In the genomic region with DNA sequence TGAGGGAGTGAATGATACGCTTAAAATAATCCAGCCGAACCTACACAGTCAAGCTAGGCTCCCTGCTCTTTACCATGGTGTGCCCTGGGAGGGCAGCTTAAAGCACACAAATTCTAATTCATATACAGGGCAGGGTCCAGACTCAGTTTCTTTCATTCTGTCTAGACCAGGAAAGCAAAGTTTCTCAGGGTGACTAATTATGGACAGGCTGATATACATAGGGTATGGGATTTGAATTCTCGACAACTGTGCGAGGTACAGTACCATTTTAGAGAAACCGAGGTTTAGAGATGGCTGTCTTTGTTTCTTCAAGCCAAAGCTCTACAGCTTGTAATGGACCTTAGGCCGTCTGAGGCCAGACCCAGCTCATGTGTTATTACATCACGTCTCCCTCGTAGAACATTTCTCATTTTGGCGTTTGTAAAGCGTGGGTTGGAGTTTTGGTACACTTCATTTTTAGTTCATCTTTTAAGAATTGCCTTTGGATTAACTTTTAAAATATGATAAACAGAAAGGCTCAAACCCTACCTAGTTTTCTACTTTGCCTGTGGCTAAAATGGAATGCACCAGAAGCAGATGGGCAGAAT, we compare ENCODE assay signal across 8 cellular contexts. TPM values are rescaled to one million over a fixed set of nuclear protein-coding genes. Genes with fewer than 3 reads are reported as not detected.
DNase-seq lines count a peak whose midpoint lies in the region; ATAC-seq, FAIRE-seq and TF ChIP-seq lines count a peak whose summit lies in the region.

No MANE protein-coding gene starts in this region.

- TF ChIP-seq POLR2A in GM12891 (IDR thresholded peaks at IDR 0.05; ENCODE audit: low read depth, low read length): no peak

- H3K4me3 ChIP-seq in Caco-2 (ENCODE audit: low read depth, low read length): no peak overlapping the region
- H3K4me3 ChIP-seq in Panc1 (ENCODE audit: low read depth in 2 of 2, low read length in 2 of 2): peak overlapping the region; percentile 72 to 92
- peak overlapping the region; percentile 57 for H3K4me3 ChIP-seq in endocrine pancreas (ENCODE audit: control insufficient read depth, insufficient read depth, low read length)
- peak overlapping the region; percentile 81 for H3K4me3 ChIP-seq in osteoblast (ENCODE audit: insufficient read depth, low read length)

- peaks cover 8% of the 10 kb centered on the region for H3K4me1 Mint-ChIP-seq in Caco-2 (ENCODE audit: low read depth, unreplicated experiment)

- FAIRE-seq in GM12891 (lab: Jason Lieb, UNC): no peak

- no peak for TF ChIP-seq CTCF in Caco-2 (IDR thresholded peaks at IDR 0.05; ENCODE audit: insufficient read depth in 1 of 2, low read depth in 1 of 2, low read length in 1 of 2, severe bottlenecking in 1 of 2, unreplicated experiment in 1 of 2)
- TF ChIP-seq CTCF in Panc1 (IDR thresholded peaks at IDR 0.05): no peak
- TF ChIP-seq CTCF in osteoblast (IDR thresholded peaks at IDR 0.05; ENCODE audit: extremely low read depth, low read depth, low read length): no peak

- no peaks in the 10 kb centered on the region for H3K9me3 Mint-ChIP-seq in Caco-2 (ENCODE audit: unreplicated experiment)

- no peak overlapping the region for H3K27ac Mint-ChIP-seq in Caco-2 (ENCODE audit: unreplicated experiment)

- intact Hi-C loops in Caco-2 (cut with micrococcal nuclease; ENCODE audit: unreplicated experiment): loop anchor here (10.0 kb wide), 1 partner anchor 318 kb away; no protein-coding TSS in a partner anchor
- intact Hi-C loops in Panc1 (cut with micrococcal nuclease; ENCODE audit: unreplicated experiment): loop anchor here (10.0 kb wide), 1 partner anchor 518 kb away; no protein-coding TSS in a partner anchor

- H3K27ac ChIP-seq in Panc1 (ENCODE audit: low read length): peak overlapping the region; percentile 91
- no peak overlapping the region for H3K27ac ChIP-seq in osteoblast (ENCODE audit: low read depth, low read length)

- peaks cover 66% of the 10 kb centered on the region for H3K79me2 ChIP-seq in osteoblast (ENCODE audit: insufficient read depth, low read length)

- no peaks in the 10 kb centered on the region for H3K36me3 ChIP-seq in Caco-2 (ENCODE audit: control insufficient read depth, insufficient read depth, low read length)
- H3K36me3 ChIP-seq in Panc1 (ENCODE audit: control insufficient read depth, insufficient read depth, low read length): no peaks in the 10 kb centered on the region; the same call in 1 of the 2 replicates
- H3K36me3 ChIP-seq in endocrine pancreas (ENCODE audit: control insufficient read depth, insufficient read depth, low read length): no peaks in the 10 kb centered on the region
- no peaks in the 10 kb centered on the region for H3K36me3 ChIP-seq in osteoblast (ENCODE audit: insufficient read depth, low read length)

- H4K20me1 ChIP-seq in osteoblast (ENCODE audit: insufficient read depth, low read length): no peaks in the 10 kb centered on the region

- peaks cover 29% of the 10 kb centered on the region for H3K27me3 Mint-ChIP-seq in Caco-2 (ENCODE audit: insufficient read depth, unreplicated experiment)

- H3K9me3 ChIP-seq in Caco-2: no peaks in the 10 kb centered on the region
- H3K9me3 ChIP-seq in Panc1 (ENCODE audit: control insufficient read depth, insufficient read depth, low read depth, low read length): no peaks in the 10 kb centered on the region
- H3K9me3 ChIP-seq in endocrine pancreas (ENCODE audit: control insufficient read depth, low read length): no peaks in the 10 kb centered on the region
- H3K9me3 ChIP-seq in osteoblast (ENCODE audit: low read depth, low read length): no peaks in the 10 kb centered on the region

- peaks cover 5% of the 10 kb centered on the region for H3K36me3 Mint-ChIP-seq in Caco-2 (ENCODE audit: insufficient read depth, unreplicated experiment)

- peaks cover 9% of the 10 kb centered on the region for H3K4me1 ChIP-seq in Caco-2
- peaks cover 49% of the 10 kb centered on the region for H3K4me1 ChIP-seq in Panc1 (ENCODE audit: control insufficient read depth, insufficient read depth, low read length)
- peaks cover 4% of the 10 kb centered on the region for H3K4me1 ChIP-seq in endocrine pancreas (ENCODE audit: control insufficient read depth, insufficient read depth, low read length)
- H3K4me1 ChIP-seq in osteoblast (ENCODE audit: insufficient read depth, low read length): peaks cover 37% of the 10 kb centered on the region

- in situ Hi-C loops in Panc1 (cut with HindIII; ENCODE audit: low pct_unique_long_range_greater_than_20kb, low sequenced_read_pairs): no loop called here

- CTCF ChIA-PET in Caco-2 (lab: Charles Lee): no interaction called here
- CTCF ChIA-PET in Panc1 (lab: Charles Lee): interaction anchor here (0.5 to 0.6 kb wide), 2 partner anchors 113 to 298 kb away, joined by 3 to 6 read pairs; no protein-coding TSS in a partner anchor

- ATAC-seq in Panc1 (no peak), GM18861 (IDR thresholded peaks at IDR 0.05; ENCODE audit: unreplicated experiment) (no peak)

- H3K9ac ChIP-seq in endocrine pancreas (ENCODE audit: control insufficient read depth, insufficient read depth, low read length): no peak overlapping the region

- peak overlapping the region; percentile 81 for H2AFZ ChIP-seq in osteoblast (ENCODE audit: low read length)

- H3K27me3 ChIP-seq in Caco-2 (replicated peaks; ENCODE audit: control insufficient read depth, insufficient read depth, low read length) (peaks cover 11% of the 10 kb centered on the region), Panc1 (ENCODE audit: control insufficient read depth, insufficient read depth, low read length) (no peaks in the 10 kb centered on the region), endocrine pancreas (ENCODE audit: control insufficient read depth, insufficient read depth, low read length) (no peaks in the 10 kb centered on the region), osteoblast (ENCODE audit: insufficient read depth, low read length) (no peaks in the 10 kb centered on the region)

- BruUV-seq in Caco-2 (replicated peaks; lab: Mats Ljungman, UMichigan): no TSS peak
- no TSS peak for BruUV-seq in Panc1 (replicated peaks; lab: Mats Ljungman, UMichigan)

- POLR2A ChIA-PET in Caco-2 (lab: Charles Lee): no interaction called here
- POLR2A ChIA-PET in Panc1 (lab: Charles Lee): interaction anchor here (0.6 kb wide), 1 partner anchor 44 kb away, joined by 3 read pairs; no protein-coding TSS in a partner anchor

- DNase-seq in Caco-2: no peak
- no peak for DNase-seq in Panc1 (ENCODE audit: low read depth, low spot score)
- DNase-seq in osteoblast (ENCODE audit: insufficient read length, low spot score, missing footprints): peak; percentile 42
- no peak for DNase-seq in cerebellum (ENCODE audit: low spot score)
- no peak for DNase-seq in GM12891 (ENCODE audit: insufficient read length, low spot score)
- no peak for DNase-seq in GM19238 (ENCODE audit: insufficient read length, low spot score)

- peak overlapping the region; percentile 85 for H3K4me3 Mint-ChIP-seq in Caco-2 (ENCODE audit: unreplicated experiment)

- peak overlapping the region; percentile 96 for H3K4me2 ChIP-seq in osteoblast (ENCODE audit: insufficient read depth, low read length)

TF ChIP-seq in GM12891, 5 proteins besides CTCF, POLR2A, EP300 and RAD21:
- TF ChIP-seq POU2F2 (IDR thresholded peaks at IDR 0.05; ENCODE audit: low read depth, low read length) (no peak), TAF1 (IDR thresholded peaks at IDR 0.05; ENCODE audit: low read depth, low read length) (no peak), SPI1 (IDR thresholded peaks at IDR 0.05; ENCODE audit: low read depth, low read length) (no peak), PAX5 (IDR thresholded peaks at IDR 0.05; ENCODE audit: insufficient read depth, low read length, severe bottlenecking) (no peak)

RNA-seq across cellular contexts. Expression of gene PTGER4, which starts 2.8 kb away (rescaled TPM):
- 0.16 TPM in 1 of 2 replicates, not detected in the other for total RNA-seq in Caco-2 (2022)
- total RNA-seq in Panc1 (2021; ENCODE audit: unreplicated experiment): 20.0 TPM
- polyA plus RNA-seq in Panc1 (2012; ENCODE audit: insufficient read length): 26.9 TPM
- 10.6 and 15.2 TPM in 2 replicates for total RNA-seq in osteoblast
- 1.3 TPM for total RNA-seq in cerebellum
- polyA plus RNA-seq in GM12891 (2012; ENCODE audit: low read depth, missing spikeins): 4.5 TPM
